Comparison of ENCODE assay signal across 15 cellular contexts in the genomic region with DNA sequence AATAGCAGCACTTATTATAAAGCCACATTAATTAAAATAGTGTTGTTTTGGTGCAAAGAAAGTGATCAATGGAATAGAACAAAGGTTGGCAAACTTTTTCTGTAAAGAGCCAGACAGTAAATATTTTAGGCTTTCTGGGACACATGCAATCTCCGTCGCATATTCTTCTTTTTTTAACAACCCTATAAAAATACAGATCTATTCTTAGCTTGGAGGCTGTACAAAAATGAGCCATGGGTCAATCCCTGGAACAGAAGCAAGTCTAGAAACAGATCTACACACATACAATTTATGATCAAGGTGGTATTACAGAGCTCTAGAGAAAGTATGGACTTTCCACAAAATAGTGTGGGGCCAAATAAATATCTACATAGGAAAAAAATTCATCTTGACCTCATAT.
A peak's percentile ranks its signal among the peaks of the same experiment; 100 is the strongest.
DNase-seq lines count a peak whose midpoint lies in the region; ATAC-seq and TF ChIP-seq lines count a peak whose summit lies in the region.
"Had no signal": no experiment of that assay in that cellular context is flagged by ENCODE, and none has a peak within 500 bp of the region (broad histone marks: within the 10 kb centered on the region; RNA-seq: fewer than 3 reads in every experiment).

No MANE protein-coding gene starts in this region.

- no peaks in the 10 kb centered on the region for H3K36me3 ChIP-seq in effector memory CD4-positive, alpha-beta T cell (ENCODE audit: control insufficient read depth, insufficient read depth, low read length)
- H3K36me3 ChIP-seq: suprapubic skin had no signal

- H3K27me3 ChIP-seq in effector memory CD4-positive, alpha-beta T cell (replicated peaks; ENCODE audit: control insufficient read depth, insufficient read depth, low read length, poor library complexity, severe bottlenecking): no peaks in the 10 kb centered on the region
- H3K27me3 ChIP-seq: suprapubic skin had no signal

- in situ Hi-C loops in GM13977 (cut with MboI; ENCODE audit: low pct_unique_long_range_greater_than_20kb, low sequenced_read_pairs, unreplicated experiment): no loop called here

- DNase-seq in epidermal melanocyte (ENCODE audit: insufficient read length, low spot score) (peak; percentile 36), midbrain (lab: John Stamatoyannopoulos, UW) (no peak), posterior vena cava (ENCODE audit: low spot score) (no peak), GM13977 (ENCODE audit: low spot score) (no peak)
- DNase-seq in effector memory CD4-positive, alpha-beta T cell: no peak
- DNase-seq: activated CD4-positive, alpha-beta T cell treated with anti-CD3 and anti-CD28 coated beads, Interleukin-2, amount 50 U/mL, for 1 hour; activated naive CD8-positive, alpha-beta T cell treated with anti-CD3 and anti-CD28 coated beads, Interleukin-2, amount 50 U/mL, for 24 hours; activated T-cell treated with anti-CD3 and anti-CD28 coated beads, Interleukin-2, amount 50 U/mL, for 48 hours; NCI-H1694 treated with DMSO at 0.1 percent for 48 hours; NCI-H526 treated with DMSO at 0.1 percent for 48 hours; posterior cingulate gyrus had no signal

- ATAC-seq in GM18505 (IDR thresholded peaks at IDR 0.05; ENCODE audit: unreplicated experiment) (peak; percentile 10), GM21381 (IDR thresholded peaks at IDR 0.05; ENCODE audit: unreplicated experiment) (peak; percentile 7), HG03135 (IDR thresholded peaks at IDR 0.05; ENCODE audit: unreplicated experiment) (peak; percentile 14)
- ATAC-seq: activated naive CD8-positive, alpha-beta T cell treated with anti-CD3 and anti-CD28 coated beads, Interleukin-2, amount 50 U/mL, for 24 hours had no signal

- H3K4me1 ChIP-seq in effector memory CD4-positive, alpha-beta T cell (ENCODE audit: control insufficient read depth, insufficient read depth, low read length, poor library complexity, severe bottlenecking): no peaks in the 10 kb centered on the region
- H3K4me1 ChIP-seq: suprapubic skin had no signal

- intact Hi-C loops in posterior vena cava (cut with DNase I): no loop called here

- TF ChIP-seq POLR2A in GM18505 (IDR thresholded peaks at IDR 0.05; ENCODE audit: borderline replicate concordance, extremely low read depth, insufficient read depth, insufficient read length): no peak

- no peak overlapping the region for H3K4me3 ChIP-seq in effector memory CD4-positive, alpha-beta T cell (ENCODE audit: insufficient read depth, low read depth, low read length, poor library complexity, severe bottlenecking)
- H3K4me3 ChIP-seq: suprapubic skin had no signal

- no peak overlapping the region for H3K27ac ChIP-seq in effector memory CD4-positive, alpha-beta T cell (ENCODE audit: insufficient read depth, low read length, poor library complexity, severe bottlenecking)
- H3K27ac ChIP-seq: suprapubic skin had no signal

- TF ChIP-seq CTCF in GM13977 (IDR thresholded peaks at IDR 0.05; ENCODE audit: extremely low read depth, insufficient read depth, missing control alignments): no peak

- H3K9me3 ChIP-seq in effector memory CD4-positive, alpha-beta T cell (ENCODE audit: control insufficient read depth, low read length): no peaks in the 10 kb centered on the region
- H3K9me3 ChIP-seq: suprapubic skin had no signal
